In the genomic region with DNA sequence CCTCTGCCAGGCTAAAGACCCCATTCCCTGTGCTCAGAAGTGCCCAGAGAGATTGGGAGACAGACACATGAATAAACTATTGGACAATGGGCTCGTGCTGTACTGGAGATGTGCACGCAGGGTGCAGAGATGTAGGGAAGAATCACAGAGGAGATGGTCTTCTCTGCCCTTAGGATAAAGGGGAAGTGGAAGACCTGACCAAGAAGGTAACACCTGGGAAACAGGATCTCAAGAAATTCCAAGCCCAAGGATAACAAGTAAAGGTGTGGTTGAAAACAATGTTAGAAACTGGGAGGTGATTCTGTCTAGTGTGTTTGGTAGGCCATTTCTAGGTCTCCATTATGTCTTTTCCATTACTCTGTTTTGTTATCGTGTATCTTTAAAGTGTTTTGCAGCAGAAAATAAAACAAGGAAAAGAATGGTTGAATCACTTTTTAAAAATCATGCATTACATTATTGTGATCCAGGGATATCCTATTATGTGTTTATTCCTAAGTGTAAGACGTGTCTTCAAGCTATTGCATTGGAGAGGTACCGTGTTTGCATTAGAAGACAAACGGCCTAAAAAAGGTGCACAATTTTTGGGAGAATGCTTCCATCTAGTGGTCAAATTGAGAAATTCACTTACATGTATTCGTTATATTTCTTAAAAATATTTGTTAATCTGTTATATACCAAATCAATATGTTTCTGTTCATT, we compare ENCODE assay signal across 10 cellular contexts. TPM values are rescaled to one million over a fixed set of nuclear protein-coding genes. Genes with fewer than 3 reads are reported as not detected.
DNase-seq lines count a peak whose midpoint lies in the region; ATAC-seq, FAIRE-seq and TF ChIP-seq lines count a peak whose summit lies in the region.
"Had no signal": no experiment of that assay in that cellular context is flagged by ENCODE, and none has a peak within 500 bp of the region (broad histone marks: within the 10 kb centered on the region; RNA-seq: fewer than 3 reads in every experiment).

No MANE protein-coding gene starts in this region.

- no peaks in the 10 kb centered on the region for H3K27me3 ChIP-seq in body of pancreas
- no peaks in the 10 kb centered on the region for H3K27me3 ChIP-seq in HepG2 (ENCODE audit: control insufficient read depth in 1 of 2, insufficient read depth in 2 of 2, low read length in 2 of 2)

- H3K27ac ChIP-seq in body of pancreas, result no peak overlapping the region
- no peak overlapping the region for H3K27ac ChIP-seq in HepG2 (ENCODE audit: extremely low read length, insufficient read depth, low read length)
- H3K27ac ChIP-seq: epithelial cell of prostate had no signal

- H3K27ac Mint-ChIP-seq in activated naive CD8-positive, alpha-beta T cell treated with anti-CD3 and anti-CD28 coated beads for 36 hours, result no peak overlapping the region
- no peak overlapping the region for H3K27ac Mint-ChIP-seq in activated CD8-positive, alpha-beta memory T cell treated with anti-CD3 and anti-CD28 coated beads, Interleukin-2, amount 10 ng/mL, durations not matched to agents 7 days and 5 days

- H3K36me3 Mint-ChIP-seq in activated naive CD8-positive, alpha-beta T cell treated with anti-CD3 and anti-CD28 coated beads for 36 hours, result no peaks in the 10 kb centered on the region
- no peaks in the 10 kb centered on the region for H3K36me3 Mint-ChIP-seq in activated CD8-positive, alpha-beta memory T cell treated with anti-CD3 and anti-CD28 coated beads, Interleukin-2, amount 10 ng/mL, durations not matched to agents 7 days and 5 days

- H3K4me1 Mint-ChIP-seq in activated naive CD8-positive, alpha-beta T cell treated with anti-CD3 and anti-CD28 coated beads for 36 hours, result no peaks in the 10 kb centered on the region
- no peaks in the 10 kb centered on the region for H3K4me1 Mint-ChIP-seq in activated CD8-positive, alpha-beta memory T cell treated with anti-CD3 and anti-CD28 coated beads, Interleukin-2, amount 10 ng/mL, durations not matched to agents 7 days and 5 days

- TF ChIP-seq CTCF in AG09319 (IDR thresholded peaks at IDR 0.05; ENCODE audit: low read depth, low read length) (peak; percentile 43), body of pancreas (IDR thresholded peaks at IDR 0.05) (peak; percentile 57 to 69 (median 67)), HepG2 (CRISPR knock-in tag; IDR thresholded peaks at IDR 0.05) (peak; percentile 70)

- peak; percentile 69 for FAIRE-seq in HepG2 (lab: Jason Lieb, UNC)

- no peak overlapping the region for H3K4me3 Mint-ChIP-seq in activated naive CD8-positive, alpha-beta T cell treated with anti-CD3 and anti-CD28 coated beads for 36 hours
- no peak overlapping the region for H3K4me3 Mint-ChIP-seq in activated CD8-positive, alpha-beta memory T cell treated with anti-CD3 and anti-CD28 coated beads, Interleukin-2, amount 10 ng/mL, durations not matched to agents 7 days and 5 days

- H3K4me2 ChIP-seq in HepG2 (ENCODE audit: low read depth, low read length), result no peak overlapping the region

- H3K4me1 ChIP-seq in body of pancreas (no peaks in the 10 kb centered on the region), HepG2 (ENCODE audit: insufficient read depth, low read length) (no peaks in the 10 kb centered on the region)
- H3K4me1 ChIP-seq: HAP-1 had no signal

- no peak for TF ChIP-seq POLR2A in GM18505 (IDR thresholded peaks at IDR 0.05; ENCODE audit: borderline replicate concordance, extremely low read depth, insufficient read depth, insufficient read length)
- TF ChIP-seq POLR2A in body of pancreas (IDR thresholded peaks at IDR 0.05), result no peak
- no peak for TF ChIP-seq POLR2A in HepG2 (IDR thresholded peaks at IDR 0.05; ENCODE audit: insufficient read depth in 1 of 2, low read depth in 2 of 2, low read length in 2 of 2)

- TF ChIP-seq EP300 in HepG2 (IDR thresholded peaks at IDR 0.05; ENCODE audit: low read depth in 2 of 2, low read length in 2 of 2) (no peak), HepG2 (CRISPR knock-in tag; IDR thresholded peaks at IDR 0.05; ENCODE audit: borderline replicate concordance) (no peak)

- no TSS peak for BruUV-seq in HepG2 (replicated peaks; lab: Mats Ljungman, UMichigan)

- 25 to 27% methylated on average over 7 of the region's 7 CpGs for WGBS in body of pancreas, 2 donors
- 14% methylated on average over 7 of the region's 7 CpGs for WGBS in HepG2 (ENCODE audit: low lambda C conversion rate)

- ATAC-seq in GM18505 (IDR thresholded peaks at IDR 0.05; ENCODE audit: unreplicated experiment) (peak; percentile 54), HG03159 (IDR thresholded peaks at IDR 0.05; ENCODE audit: unreplicated experiment) (peak; percentile 73), body of pancreas (no peak), HepG2 (peak; percentile 56)
- no peak for ATAC-seq in activated CD8-positive, alpha-beta memory T cell treated with anti-CD3 and anti-CD28 coated beads, Interleukin-2, amount 10 ng/mL, durations not matched to agents 7 days and 5 days

- H2AFZ ChIP-seq in HepG2 (ENCODE audit: low read length), result no peak overlapping the region

- no peaks in the 10 kb centered on the region for H4K20me1 ChIP-seq in HepG2 (ENCODE audit: insufficient read depth, low read length)

- no peak for DNase-seq in AG09319 (ENCODE audit: extremely low read depth, low read depth)
- peak; percentile 58 for DNase-seq in NCI-H345 (lab: John Stamatoyannopoulos, UW)
- no peak for DNase-seq in body of pancreas
- peak; percentile 45 for DNase-seq in HepG2 (ENCODE audit: low spot score)
- no peak for DNase-seq in activated naive CD8-positive, alpha-beta T cell treated with anti-CD3 and anti-CD28 coated beads for 36 hours
- DNase-seq in activated CD8-positive, alpha-beta memory T cell treated with anti-CD3 and anti-CD28 coated beads, Interleukin-2, amount 10 ng/mL, durations not matched to agents 7 days and 5 days, result no peak

- H3K9me3 ChIP-seq in body of pancreas (no peaks in the 10 kb centered on the region), HepG2 (ENCODE audit: low read length) (no peaks in the 10 kb centered on the region)
- H3K9me3 ChIP-seq: HAP-1 had no signal

- in situ Hi-C loops in HepG2 (cut with HindIII; ENCODE audit: extremely low pct_ligation_motif_present, low pct_unique_long_range_greater_than_20kb), result loop anchor here (10.0 kb wide), 2 partner anchors 711 to 871 kb away; no protein-coding TSS in a partner anchor

- peak; percentile 52 for TF ChIP-seq RAD21 in HepG2 (CRISPR knock-in tag; IDR thresholded peaks at IDR 0.05)

- H3K4me3 ChIP-seq in body of pancreas (no peak overlapping the region), HepG2 (replicated peaks in 1 of 3; ENCODE audit: insufficient read depth in 1 of 3, low read depth in 2 of 3, low read length in 3 of 3) (no peak overlapping the region)
- H3K4me3 ChIP-seq: HAP-1 had no signal

- H3K9ac ChIP-seq in HepG2 (ENCODE audit: insufficient read depth, low read depth, low read length), result no peak overlapping the region

- H3K27me3 Mint-ChIP-seq in activated naive CD8-positive, alpha-beta T cell treated with anti-CD3 and anti-CD28 coated beads for 36 hours, result no peaks in the 10 kb centered on the region
- H3K27me3 Mint-ChIP-seq in activated CD8-positive, alpha-beta memory T cell treated with anti-CD3 and anti-CD28 coated beads, Interleukin-2, amount 10 ng/mL, durations not matched to agents 7 days and 5 days, result no peaks in the 10 kb centered on the region

- no peaks in the 10 kb centered on the region for H3K36me3 ChIP-seq in body of pancreas (replicated peaks in 1 of 2; ENCODE audit: insufficient read depth in 1 of 2, low read depth in 2 of 2)
- H3K36me3 ChIP-seq in HepG2 (replicated peaks in 1 of 2; ENCODE audit: control insufficient read depth in 1 of 2, insufficient read depth in 2 of 2, low read length in 2 of 2), result no peaks in the 10 kb centered on the region
- H3K36me3 ChIP-seq: HAP-1 had no signal

- intact Hi-C loops in body of pancreas (cut with DNase I), result no loop called here
- intact Hi-C loops in HepG2 (cut with micrococcal nuclease; ENCODE audit: unreplicated experiment), result loop anchor here (1.0 to 10.0 kb wide), 5 partner anchors 81 to 1191 kb away; no protein-coding TSS in a partner anchor

- CTCF ChIA-PET in HepG2 (lab: Yijun Ruan, JAX; ENCODE audit: low intra/inter-chr PET ratio, low total read pairs), result interaction anchor here (1.1 to 2.1 kb wide), 5 partner anchors 865 to 1312 kb away, joined by 3 to 13 read pairs (median 3); no protein-coding TSS in a partner anchor
- CTCF ChIA-PET in activated CD8-positive, alpha-beta memory T cell treated with anti-CD3 and anti-CD28 coated beads, Interleukin-2, amount 10 ng/mL, durations not matched to agents 7 days and 5 days (lab: Charles Lee), result interaction anchor here (1.1 to 1.3 kb wide), 2 partner anchors 891 to 898 kb away, joined by 3 read pairs; no protein-coding TSS in a partner anchor

- H3K9me3 Mint-ChIP-seq in activated naive CD8-positive, alpha-beta T cell treated with anti-CD3 and anti-CD28 coated beads for 36 hours, result no peaks in the 10 kb centered on the region
- H3K9me3 Mint-ChIP-seq in activated CD8-positive, alpha-beta memory T cell treated with anti-CD3 and anti-CD28 coated beads, Interleukin-2, amount 10 ng/mL, durations not matched to agents 7 days and 5 days (ENCODE audit: low read depth), result no peaks in the 10 kb centered on the region

- no peaks in the 10 kb centered on the region for H3K79me2 ChIP-seq in HepG2 (ENCODE audit: insufficient read depth, low read length)

- POLR2A ChIA-PET in HepG2 (lab: Yijun Ruan, JAX), result no interaction called here

RNA-seq across cellular contexts. Expression of gene KCTD3, which starts 40.8 kb away (rescaled TPM):
- total RNA-seq in body of pancreas, result 10 to 100 TPM; 31.6 to 38.7 TPM
- total RNA-seq in HepG2 (2016; rRNA removed; fragmentation: Illumina TruSeq; extraction: Trizol), result 68.1 and 101 TPM in 2 replicates
- total RNA-seq in HepG2 (2016; cell fraction: cytosol; rRNA removed; fragmentation: Illumina TruSeq; extraction: Trizol; ENCODE audit: low read depth), result 21.1 and 25.6 TPM in 2 replicates
- 62.7 and 95.7 TPM in 2 replicates for total RNA-seq in HepG2 (2016; cell fraction: insoluble cytoplasmic fraction; rRNA removed; fragmentation: Illumina TruSeq; extraction: Trizol)
- total RNA-seq in HepG2 (2016; cell fraction: membrane; rRNA removed; fragmentation: Illumina TruSeq; extraction: Trizol), result 67.6 and 75.5 TPM in 2 replicates
- 61.8 and 68.8 TPM in 2 replicates for total RNA-seq in HepG2 (2016; cell fraction: nucleus; rRNA removed; fragmentation: Illumina TruSeq; extraction: Trizol)
- 42.1 and 49.8 TPM in 2 replicates for polyA plus RNA-seq in HepG2 (2011; rRNA removed)
- polyA plus RNA-seq in HepG2 (2011; cell fraction: cytosol; rRNA removed), result 28.9 and 30.6 TPM in 2 replicates
- 39.0 and 39.4 TPM in 2 replicates for polyA plus RNA-seq in HepG2 (2011; cell fraction: nucleus; rRNA removed)
- 26.8 and 35.9 TPM in 2 replicates for polyA plus RNA-seq in HepG2 (2012)
- polyA plus RNA-seq in HepG2 (2016; cell fraction: cytosol; fragmentation: Illumina TruSeq; extraction: Trizol; ENCODE audit: low read depth), result 9.7 and 10.6 TPM in 2 replicates
- polyA plus RNA-seq in HepG2 (2016; cell fraction: insoluble cytoplasmic fraction; fragmentation: Illumina TruSeq; extraction: Trizol; ENCODE audit: low read depth), result 81.8 and 89.6 TPM in 2 replicates
- 32.1 and 35.4 TPM in 2 replicates for polyA plus RNA-seq in HepG2 (2016; cell fraction: membrane; fragmentation: Illumina TruSeq; extraction: Trizol; ENCODE audit: low read depth)
- polyA plus RNA-seq in HepG2 (2016; cell fraction: nucleus; fragmentation: Illumina TruSeq; extraction: Trizol; ENCODE audit: insufficient read depth, low read depth), result 79.5 and 81.4 TPM in 2 replicates
- polyA minus RNA-seq in HepG2 (2011; rRNA and poly(A)+ RNA removed; ENCODE audit: low replicate concordance), result 59.2 and 101 TPM in 2 replicates
- 37.6 and 40.1 TPM in 2 replicates for polyA minus RNA-seq in HepG2 (2011; cell fraction: cytosol; rRNA and poly(A)+ RNA removed)
- polyA minus RNA-seq in HepG2 (2011; cell fraction: nucleus; rRNA and poly(A)+ RNA removed), result 82.1 and 91.3 TPM in 2 replicates
- total RNA-seq in activated naive CD8-positive, alpha-beta T cell treated with anti-CD3 and anti-CD28 coated beads for 36 hours, result 1 to 10 TPM; 4.3 to 5.1 TPM
- total RNA-seq in activated CD8-positive, alpha-beta memory T cell treated with anti-CD3 and anti-CD28 coated beads, Interleukin-2, amount 10 ng/mL, durations not matched to agents 7 days and 5 days, result 1 to 10 TPM in 1 of 2 experiments, under 1 TPM in 1; 0.67 to 1.3 TPM

Comparison
In these comparisons a context has a peak if more than half of its experiments do, and no peak if none do; other contexts are left out.
1. DNase-seq: peak in NCI-H345 (single experiment) and HepG2 (single experiment); none in AG09319 (single experiment), body of pancreas (0 of 4), activated naive CD8-positive, alpha-beta T cell treated with anti-CD3 and anti-CD28 coated beads for 36 hours (single experiment) and activated CD8-positive, alpha-beta memory T cell treated with anti-CD3 and anti-CD28 coated beads, Interleukin-2, amount 10 ng/mL, durations not matched to agents 7 days and 5 days (single experiment).
2. ATAC-seq: peak in GM18505 (single experiment), HG03159 (single experiment) and HepG2 (single experiment); none in body of pancreas (single experiment) and activated CD8-positive, alpha-beta memory T cell treated with anti-CD3 and anti-CD28 coated beads, Interleukin-2, amount 10 ng/mL, durations not matched to agents 7 days and 5 days (single experiment).
3. Peak in every context shown above with its lines, with median percentiles within 50 percentile points of each other: CTCF ChIP-seq.